Comparison of ENCODE assay signal across 2 cellular contexts in the genomic region with DNA sequence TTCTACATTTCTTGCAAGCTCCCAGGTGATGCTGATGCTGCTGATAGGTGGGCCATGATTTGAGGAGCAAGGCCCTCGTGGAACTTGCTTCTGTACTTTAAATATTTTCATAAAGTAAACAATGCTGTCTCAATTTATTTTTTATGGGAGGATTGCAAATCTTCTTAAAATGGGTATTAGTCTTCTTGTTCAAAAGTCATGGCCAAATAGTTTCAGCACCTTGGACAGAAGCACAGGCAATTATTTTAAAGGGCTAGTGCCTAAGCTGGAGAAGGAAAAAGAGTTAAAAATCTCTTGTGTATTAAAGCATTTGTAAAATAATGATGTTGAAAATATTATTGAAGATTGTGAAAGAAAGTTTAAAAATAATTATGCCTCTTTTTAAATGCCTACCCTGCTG.
A peak's percentile ranks its signal among the peaks of the same experiment; 100 is the strongest.
TF ChIP-seq lines count a peak whose summit lies in the region.

No MANE protein-coding gene starts in this region.

TF ChIP-seq in HCT116, 20 proteins besides CTCF, POLR2A, EP300 and RAD21 (continued from another document):
- TF ChIP-seq, protein P1, sequence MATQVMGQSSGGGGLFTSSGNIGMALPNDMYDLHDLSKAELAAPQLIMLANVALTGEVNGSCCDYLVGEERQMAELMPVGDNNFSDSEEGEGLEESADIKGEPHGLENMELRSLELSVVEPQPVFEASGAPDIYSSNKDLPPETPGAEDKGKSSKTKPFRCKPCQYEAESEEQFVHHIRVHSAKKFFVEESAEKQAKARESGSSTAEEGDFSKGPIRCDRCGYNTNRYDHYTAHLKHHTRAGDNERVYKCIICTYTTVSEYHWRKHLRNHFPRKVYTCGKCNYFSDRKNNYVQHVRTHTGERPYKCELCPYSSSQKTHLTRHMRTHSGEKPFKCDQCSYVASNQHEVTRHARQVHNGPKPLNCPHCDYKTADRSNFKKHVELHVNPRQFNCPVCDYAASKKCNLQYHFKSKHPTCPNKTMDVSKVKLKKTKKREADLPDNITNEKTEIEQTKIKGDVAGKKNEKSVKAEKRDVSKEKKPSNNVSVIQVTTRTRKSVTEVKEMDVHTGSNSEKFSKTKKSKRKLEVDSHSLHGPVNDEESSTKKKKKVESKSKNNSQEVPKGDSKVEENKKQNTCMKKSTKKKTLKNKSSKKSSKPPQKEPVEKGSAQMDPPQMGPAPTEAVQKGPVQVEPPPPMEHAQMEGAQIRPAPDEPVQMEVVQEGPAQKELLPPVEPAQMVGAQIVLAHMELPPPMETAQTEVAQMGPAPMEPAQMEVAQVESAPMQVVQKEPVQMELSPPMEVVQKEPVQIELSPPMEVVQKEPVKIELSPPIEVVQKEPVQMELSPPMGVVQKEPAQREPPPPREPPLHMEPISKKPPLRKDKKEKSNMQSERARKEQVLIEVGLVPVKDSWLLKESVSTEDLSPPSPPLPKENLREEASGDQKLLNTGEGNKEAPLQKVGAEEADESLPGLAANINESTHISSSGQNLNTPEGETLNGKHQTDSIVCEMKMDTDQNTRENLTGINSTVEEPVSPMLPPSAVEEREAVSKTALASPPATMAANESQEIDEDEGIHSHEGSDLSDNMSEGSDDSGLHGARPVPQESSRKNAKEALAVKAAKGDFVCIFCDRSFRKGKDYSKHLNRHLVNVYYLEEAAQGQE (IDR thresholded peaks at IDR 0.05; ENCODE audit: low read depth) = peak; percentile 71

TF ChIP-seq in liver, 16 proteins besides CTCF, POLR2A, EP300 and RAD21 (continued from another document):
- TF ChIP-seq, protein P2, sequence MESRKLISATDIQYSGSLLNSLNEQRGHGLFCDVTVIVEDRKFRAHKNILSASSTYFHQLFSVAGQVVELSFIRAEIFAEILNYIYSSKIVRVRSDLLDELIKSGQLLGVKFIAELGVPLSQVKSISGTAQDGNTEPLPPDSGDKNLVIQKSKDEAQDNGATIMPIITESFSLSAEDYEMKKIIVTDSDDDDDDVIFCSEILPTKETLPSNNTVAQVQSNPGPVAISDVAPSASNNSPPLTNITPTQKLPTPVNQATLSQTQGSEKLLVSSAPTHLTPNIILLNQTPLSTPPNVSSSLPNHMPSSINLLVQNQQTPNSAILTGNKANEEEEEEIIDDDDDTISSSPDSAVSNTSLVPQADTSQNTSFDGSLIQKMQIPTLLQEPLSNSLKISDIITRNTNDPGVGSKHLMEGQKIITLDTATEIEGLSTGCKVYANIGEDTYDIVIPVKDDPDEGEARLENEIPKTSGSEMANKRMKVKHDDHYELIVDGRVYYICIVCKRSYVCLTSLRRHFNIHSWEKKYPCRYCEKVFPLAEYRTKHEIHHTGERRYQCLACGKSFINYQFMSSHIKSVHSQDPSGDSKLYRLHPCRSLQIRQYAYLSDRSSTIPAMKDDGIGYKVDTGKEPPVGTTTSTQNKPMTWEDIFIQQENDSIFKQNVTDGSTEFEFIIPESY (IDR thresholded peaks at IDR 0.05) = no peak
